Comparison of ENCODE assay signal across 17 cellular contexts in genomic region chr7:34821965-34822558, GRCh38.
DNase-seq lines count a peak whose midpoint lies in the region; ATAC-seq and TF ChIP-seq lines count a peak whose summit lies in the region.
"Had no signal": no experiment of that assay in that cellular context is flagged by ENCODE, and none has a peak within 500 bp of the region (broad histone marks: within the 10 kb centered on the region; RNA-seq: fewer than 3 reads in every experiment).

No MANE protein-coding gene starts in this region.

- H3K27me3 Mint-ChIP-seq in activated CD4-positive, alpha-beta T cell treated with anti-CD3 and anti-CD28 coated beads, Interleukin-2, amount 10 ng/mL, durations not matched to agents 24 days and 14 days = no peaks in the 10 kb centered on the region
- H3K27me3 Mint-ChIP-seq in activated CD4-positive, alpha-beta T cell treated with anti-CD3 and anti-CD28 coated beads, Interleukin-2, amount 10 ng/mL, durations not matched to agents 7 days and 5 days = no peaks in the 10 kb centered on the region
- peaks cover 3% of the 10 kb centered on the region for H3K27me3 Mint-ChIP-seq in nephron progenitor cell (ENCODE audit: low read depth, poor library complexity)

- intact Hi-C loops in activated CD4-positive, alpha-beta T cell treated with anti-CD3 and anti-CD28 coated beads, Interleukin-2, amount 10 ng/mL, durations not matched to agents 24 days and 14 days (cut with micrococcal nuclease) = loop anchor here (2.0 to 10.0 kb wide), 2 partner anchors 173 to 215 kb away; partner anchors contain the start of gene DPY19L1

- no peaks in the 10 kb centered on the region for H3K9me3 ChIP-seq in adipocyte (ENCODE audit: control insufficient read depth, low read length)

- no peak overlapping the region for H3K9ac ChIP-seq in adipocyte (ENCODE audit: low read length)

- peak; percentile 40 for DNase-seq in activated CD4-positive, alpha-beta T cell treated with anti-CD3 and anti-CD28 coated beads, Interleukin-2, amount 10 ng/mL, durations not matched to agents 24 days and 14 days
- no peak for DNase-seq in activated CD4-positive, alpha-beta T cell treated with anti-CD3 and anti-CD28 coated beads, Interleukin-2, amount 10 ng/mL, durations not matched to agents 7 days and 5 days
- no peak for DNase-seq in adipocyte (ENCODE audit: low read depth)
- DNase-seq in nephron progenitor cell = no peak
- DNase-seq in pons (ENCODE audit: low spot score) = no peak
- DNase-seq in DMS79 (lab: John Stamatoyannopoulos, UW) = no peak
- DNase-seq: DMS79 treated with DMSO at 0.1 percent for 48 hours, GDM1, HCEC 1CT, NCI-H1436, NCI-H2081, NCI-H226, NCI-H69 had no signal

- H3K9me3 Mint-ChIP-seq in activated CD4-positive, alpha-beta T cell treated with anti-CD3 and anti-CD28 coated beads, Interleukin-2, amount 10 ng/mL, durations not matched to agents 24 days and 14 days = no peaks in the 10 kb centered on the region
- H3K9me3 Mint-ChIP-seq in activated CD4-positive, alpha-beta T cell treated with anti-CD3 and anti-CD28 coated beads, Interleukin-2, amount 10 ng/mL, durations not matched to agents 7 days and 5 days = no peaks in the 10 kb centered on the region
- H3K9me3 Mint-ChIP-seq in nephron progenitor cell = no peaks in the 10 kb centered on the region

- H3K36me3 Mint-ChIP-seq in activated CD4-positive, alpha-beta T cell treated with anti-CD3 and anti-CD28 coated beads, Interleukin-2, amount 10 ng/mL, durations not matched to agents 24 days and 14 days (ENCODE audit: low read depth) = no peaks in the 10 kb centered on the region
- no peaks in the 10 kb centered on the region for H3K36me3 Mint-ChIP-seq in activated CD4-positive, alpha-beta T cell treated with anti-CD3 and anti-CD28 coated beads, Interleukin-2, amount 10 ng/mL, durations not matched to agents 7 days and 5 days (ENCODE audit: low read depth)
- no peaks in the 10 kb centered on the region for H3K36me3 Mint-ChIP-seq in nephron progenitor cell (ENCODE audit: low read depth)

- POLR2A ChIA-PET in activated CD4-positive, alpha-beta T cell treated with anti-CD3 and anti-CD28 coated beads, Interleukin-2, amount 10 ng/mL, durations not matched to agents 7 days and 5 days (lab: Charles Lee) = no interaction called here

- H3K27me3 ChIP-seq in adipocyte (replicated peaks; ENCODE audit: control insufficient read depth, insufficient read depth, low read length) = no peaks in the 10 kb centered on the region

- H3K4me3 ChIP-seq in adipocyte (ENCODE audit: low read length) = peak overlapping the region; percentile 15
- H3K4me3 ChIP-seq: SK-N-MC had no signal

- TF ChIP-seq CTCF in nephron progenitor cell (IDR thresholded peaks at IDR 0.05) = no peak

- CTCF ChIA-PET in activated CD4-positive, alpha-beta T cell treated with anti-CD3 and anti-CD28 coated beads, Interleukin-2, amount 10 ng/mL, durations not matched to agents 7 days and 5 days (lab: Charles Lee) = no interaction called here

- no peaks in the 10 kb centered on the region for H3K36me3 ChIP-seq in adipocyte (ENCODE audit: control insufficient read depth, insufficient read depth, low read length, severe bottlenecking)

- no peaks in the 10 kb centered on the region for H3K4me1 Mint-ChIP-seq in activated CD4-positive, alpha-beta T cell treated with anti-CD3 and anti-CD28 coated beads, Interleukin-2, amount 10 ng/mL, durations not matched to agents 24 days and 14 days
- no peaks in the 10 kb centered on the region for H3K4me1 Mint-ChIP-seq in activated CD4-positive, alpha-beta T cell treated with anti-CD3 and anti-CD28 coated beads, Interleukin-2, amount 10 ng/mL, durations not matched to agents 7 days and 5 days
- peaks cover 5% of the 10 kb centered on the region for H3K4me1 Mint-ChIP-seq in nephron progenitor cell

- ATAC-seq in GM21528 (IDR thresholded peaks at IDR 0.05; ENCODE audit: low FRiP score, unreplicated experiment) (no peak), GM19324 (IDR thresholded peaks at IDR 0.05; ENCODE audit: low FRiP score, unreplicated experiment) (no peak)
- ATAC-seq: Right ventricle myocardium inferior had no signal

- H3K4me3 Mint-ChIP-seq in activated CD4-positive, alpha-beta T cell treated with anti-CD3 and anti-CD28 coated beads, Interleukin-2, amount 10 ng/mL, durations not matched to agents 24 days and 14 days = no peak overlapping the region
- H3K4me3 Mint-ChIP-seq in activated CD4-positive, alpha-beta T cell treated with anti-CD3 and anti-CD28 coated beads, Interleukin-2, amount 10 ng/mL, durations not matched to agents 7 days and 5 days = no peak overlapping the region
- no peak overlapping the region for H3K4me3 Mint-ChIP-seq in nephron progenitor cell

- H3K27ac Mint-ChIP-seq in activated CD4-positive, alpha-beta T cell treated with anti-CD3 and anti-CD28 coated beads, Interleukin-2, amount 10 ng/mL, durations not matched to agents 24 days and 14 days = no peak overlapping the region
- H3K27ac Mint-ChIP-seq in activated CD4-positive, alpha-beta T cell treated with anti-CD3 and anti-CD28 coated beads, Interleukin-2, amount 10 ng/mL, durations not matched to agents 7 days and 5 days = no peak overlapping the region
- peak overlapping the region; percentile 13 for H3K27ac Mint-ChIP-seq in nephron progenitor cell

- peaks cover 4% of the 10 kb centered on the region for H3K4me1 ChIP-seq in adipocyte (ENCODE audit: control insufficient read depth, insufficient read depth, low read length)
